In the genomic region with DNA sequence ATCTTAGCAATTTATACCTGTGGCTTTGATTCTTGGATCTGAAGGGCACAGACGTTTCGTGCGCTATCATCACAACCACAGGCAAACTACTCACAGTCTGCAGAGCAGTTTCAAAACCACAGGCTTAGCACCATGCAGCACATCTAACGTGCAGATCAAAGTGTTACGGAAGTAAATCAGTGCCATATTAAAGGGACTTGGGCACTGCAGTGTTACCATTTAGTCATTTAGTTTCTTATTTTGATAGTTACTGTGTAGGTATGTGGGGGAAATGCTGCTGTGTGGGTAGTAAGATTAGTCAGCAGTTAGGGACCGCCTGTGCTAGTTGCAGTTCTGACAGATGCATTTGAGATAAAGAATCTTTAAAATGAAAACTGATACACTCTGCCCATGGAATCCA, we compare ENCODE assay signal across 10 cellular contexts.
DNase-seq lines count a peak whose midpoint lies in the region; ATAC-seq and TF ChIP-seq lines count a peak whose summit lies in the region.
"Had no signal": no experiment of that assay in that cellular context is flagged by ENCODE, and none has a peak within 500 bp of the region (broad histone marks: within the 10 kb centered on the region; RNA-seq: fewer than 3 reads in every experiment).

No MANE protein-coding gene starts in this region.

- peaks cover 46% of the 10 kb centered on the region for H3K4me1 Mint-ChIP-seq in stimulated activated naive CD8-positive, alpha-beta T cell treated with anti-CD3 and anti-CD28 coated beads, Interleukin-15, amount 100 ng/mL, for 72 hours
- H3K4me1 Mint-ChIP-seq: naive B cell had no signal

- peaks cover 0 to 41% (median 25%) of the 10 kb centered on the region in 4 donors for H3K36me3 ChIP-seq in stomach
- H3K36me3 ChIP-seq: SJSA1 had no signal

- no peak for TF ChIP-seq POLR2A in stomach (IDR thresholded peaks at IDR 0.05)

- no peak overlapping the region for H3K27ac Mint-ChIP-seq in stimulated activated naive CD8-positive, alpha-beta T cell treated with anti-CD3 and anti-CD28 coated beads, Interleukin-15, amount 100 ng/mL, for 72 hours

- H3K4me3 Mint-ChIP-seq in stimulated activated naive CD8-positive, alpha-beta T cell treated with anti-CD3 and anti-CD28 coated beads, Interleukin-15, amount 100 ng/mL, for 72 hours = peak overlapping the region; percentile 36 to 50
- H3K4me3 Mint-ChIP-seq: naive B cell had no signal

- H3K27me3 ChIP-seq in stomach = no peaks in the 10 kb centered on the region
- H3K27me3 ChIP-seq: SJSA1 had no signal

- intact Hi-C loops in stomach (cut with DNase I; ENCODE audit: low total_unique reads) = no loop called here

- H3K9me3 Mint-ChIP-seq in stimulated activated naive CD8-positive, alpha-beta T cell treated with anti-CD3 and anti-CD28 coated beads, Interleukin-15, amount 100 ng/mL, for 72 hours = no peaks in the 10 kb centered on the region
- H3K9me3 Mint-ChIP-seq: naive B cell had no signal

- 72 to 91% (median 90%) methylated on average over 6 of the region's 6 CpGs for WGBS in stomach, 5 donors

- TF ChIP-seq EP300 in stomach (IDR thresholded peaks at IDR 0.05) = no peak

- peak; percentile 97 for ATAC-seq in GM19438 (IDR thresholded peaks at IDR 0.05; ENCODE audit: low read depth, unreplicated experiment)
- ATAC-seq in HG03280 (IDR thresholded peaks at IDR 0.05; ENCODE audit: unreplicated experiment) = peak; percentile 97
- peak; percentile 99 for ATAC-seq in stimulated activated naive CD8-positive, alpha-beta T cell treated with anti-CD3 and anti-CD28 coated beads, Interleukin-15, amount 100 ng/mL, for 72 hours

- peaks cover 0 to 13% (median 2%) of the 10 kb centered on the region in 4 donors for H3K4me1 ChIP-seq in stomach

- H3K9me3 ChIP-seq in stomach = no peaks in the 10 kb centered on the region
- H3K9me3 ChIP-seq: SJSA1 had no signal

- peak; percentile 75 for DNase-seq in activated CD8-positive, alpha-beta memory T cell treated with anti-CD3 and anti-CD28 coated beads for 24 hours
- DNase-seq in inferior parietal cortex (ENCODE audit: extremely low spot score) = peak; percentile 35
- peak; percentile 70 to 87 for DNase-seq in stimulated activated naive CD8-positive, alpha-beta T cell treated with anti-CD3 and anti-CD28 coated beads, Interleukin-15, amount 100 ng/mL, for 72 hours
- no peak for DNase-seq in stomach
- no peak for DNase-seq in iPS-NIHi11 (ENCODE audit: low spot score)
- DNase-seq in COLO829 (ENCODE audit: low spot score) = no peak
- DNase-seq: naive B cell had no signal

- TF ChIP-seq CTCF in stomach (IDR thresholded peaks at IDR 0.05) = no peak

- no peak overlapping the region for H3K27ac ChIP-seq in stomach
- H3K27ac ChIP-seq: SJSA1 had no signal

- H3K4me3 ChIP-seq in stomach = no peak overlapping the region
- H3K4me3 ChIP-seq: SJSA1 had no signal

- peaks cover 18% of the 10 kb centered on the region for H3K27me3 Mint-ChIP-seq in stimulated activated naive CD8-positive, alpha-beta T cell treated with anti-CD3 and anti-CD28 coated beads, Interleukin-15, amount 100 ng/mL, for 72 hours
- H3K27me3 Mint-ChIP-seq: naive B cell had no signal

Comparison
In these comparisons a context has a peak if more than half of its experiments do, and no peak if none do; other contexts are left out.
1. DNase-seq: peak in activated CD8-positive, alpha-beta memory T cell treated with anti-CD3 and anti-CD28 coated beads for 24 hours (single experiment), inferior parietal cortex (single experiment) and stimulated activated naive CD8-positive, alpha-beta T cell treated with anti-CD3 and anti-CD28 coated beads, Interleukin-15, amount 100 ng/mL, for 72 hours (2 of 2); none in stomach (single experiment), iPS-NIHi11 (single experiment) and COLO829 (single experiment).
2. Peak in every context shown above with its lines, with median percentiles within 50 percentile points of each other: ATAC-seq.